Comparison of ENCODE assay signal across 14 cellular contexts in genomic region chr5:45847877-45848276, GRCh38.
"Had no signal": no experiment of that assay in that cellular context is flagged by ENCODE, and none has a peak within 500 bp of the region (broad histone marks: within the 10 kb centered on the region; RNA-seq: fewer than 3 reads in every experiment).

No MANE protein-coding gene starts in this region.

- H3K36me3 ChIP-seq: colonic mucosa, gastroesophageal sphincter, prostate gland, spleen had no signal

- H3K27ac ChIP-seq: colonic mucosa, gastroesophageal sphincter, prostate gland, spleen had no signal

- H3K4me3 ChIP-seq: colonic mucosa, gastroesophageal sphincter, mucosa of descending colon, prostate gland, spleen had no signal

- H3K9me3 ChIP-seq: colonic mucosa, prostate gland had no signal

- ATAC-seq: gastroesophageal sphincter; left colon; mucosa of descending colon; naive thymus-derived CD8-positive, alpha-beta T cell; sciatic nerve had no signal

- H3K27me3 ChIP-seq: colonic mucosa, gastroesophageal sphincter, spleen had no signal

- DNase-seq: activated CD4-positive, CD25-positive, alpha-beta regulatory T cell; activated naive CD4-positive, alpha-beta T cell treated with anti-CD3 and anti-CD28 coated beads, Interleukin-2, amount 50 U/mL, for 16 hours; activated T-cell treated with anti-CD3 and anti-CD28 coated beads, Interleukin-2, amount 50 U/mL, for 1 hour; caudate nucleus; colonic mucosa; effector CD4-positive, alpha-beta T cell; left colon; mucosa of descending colon; naive thymus-derived CD8-positive, alpha-beta T cell; spleen; stimulated activated naive CD4-positive, alpha-beta T cell treated with Interleukin-2 at 50 U/mL for 16 hours had no signal

- H3K4me1 ChIP-seq: colonic mucosa, gastroesophageal sphincter, prostate gland, spleen had no signal
